Comparison of ENCODE assay signal across 19 cellular contexts in the genomic region with DNA sequence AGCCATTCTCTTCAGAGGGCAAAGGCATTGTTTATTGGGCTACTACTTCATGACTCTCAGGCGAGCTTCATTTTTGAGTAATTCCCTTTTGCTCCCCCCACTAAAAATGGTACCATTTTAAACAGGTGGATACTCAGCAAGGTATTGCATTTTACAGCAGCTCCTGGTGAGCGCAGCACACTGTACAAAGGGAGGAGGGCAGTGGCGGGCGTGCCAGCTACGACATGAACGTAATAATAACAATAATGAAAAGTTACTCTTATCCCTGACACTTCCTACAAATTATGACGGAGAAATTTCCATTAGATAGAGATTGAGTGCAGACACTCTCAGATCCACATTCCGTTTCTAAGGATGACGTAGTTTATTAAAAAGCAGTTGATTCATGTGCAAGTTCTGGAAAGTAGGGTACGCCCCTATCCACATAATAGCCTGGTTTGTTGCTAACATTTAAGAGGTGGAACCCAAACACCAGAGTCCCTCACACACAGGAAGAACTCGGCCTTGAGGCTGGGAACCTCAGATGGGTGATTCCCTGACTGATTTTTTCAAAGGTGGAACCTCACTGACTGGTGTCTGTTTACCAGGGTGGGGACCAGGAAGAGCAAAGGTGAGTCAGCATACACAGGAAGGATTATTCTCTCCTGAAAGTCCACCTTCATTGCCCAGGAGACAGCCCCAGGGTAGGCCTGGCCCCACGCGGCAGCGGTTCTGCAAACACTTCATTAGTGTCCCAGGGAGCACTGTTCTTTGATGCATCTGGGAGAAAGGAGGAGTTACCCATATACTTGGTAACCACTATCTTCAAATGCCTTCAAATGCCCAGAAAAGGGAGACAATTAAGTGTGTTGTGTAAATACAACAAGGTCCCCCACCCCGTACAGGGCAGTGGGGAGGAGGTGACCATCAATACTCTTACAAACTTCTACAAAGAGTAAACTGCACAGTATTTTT.
DNase-seq lines count a peak whose midpoint lies in the region; ATAC-seq and TF ChIP-seq lines count a peak whose summit lies in the region.
"Had no signal": no experiment of that assay in that cellular context is flagged by ENCODE, and none has a peak within 500 bp of the region (broad histone marks: within the 10 kb centered on the region; RNA-seq: fewer than 3 reads in every experiment).

No MANE protein-coding gene starts in this region.

- peak; percentile 86 for ATAC-seq in HCT116
- ATAC-seq in HG03469 (IDR thresholded peaks at IDR 0.05; ENCODE audit: unreplicated experiment) = no peak
- no peak for ATAC-seq in HG02840 (IDR thresholded peaks at IDR 0.05; ENCODE audit: low FRiP score, unreplicated experiment)
- ATAC-seq: naive thymus-derived CD8-positive, alpha-beta T cell had no signal

- peak overlapping the region; percentile 54 for H3K9ac ChIP-seq in HCT116 (ENCODE audit: low read length)
- H3K9ac ChIP-seq: KMS-11, parathyroid adenoma had no signal

- TF ChIP-seq RAD21 in HCT116 (IDR thresholded peaks at IDR 0.05; ENCODE audit: low read depth) = peak; percentile 44

- H3K9me2 ChIP-seq in HCT116 (ENCODE audit: insufficient read depth) (no peaks in the 10 kb centered on the region), hepatocyte (replicated peaks; ENCODE audit: insufficient read depth) (no peaks in the 10 kb centered on the region)

- no peaks in the 10 kb centered on the region for H4K20me1 ChIP-seq in HCT116 (ENCODE audit: insufficient read depth)
- no peaks in the 10 kb centered on the region for H4K20me1 ChIP-seq in hepatocyte (ENCODE audit: insufficient read depth, poor library complexity, severe bottlenecking)

- H3K79me2 ChIP-seq in HCT116 (ENCODE audit: insufficient read depth, low read length) (peaks cover 59% of the 10 kb centered on the region), hepatocyte (peaks cover 54% of the 10 kb centered on the region)
- H3K79me2 ChIP-seq: parathyroid adenoma had no signal

- H3K27me3 ChIP-seq in HCT116 (ENCODE audit: insufficient read depth, low read length) (no peaks in the 10 kb centered on the region), Peyer's patch (no peaks in the 10 kb centered on the region), hepatocyte (no peaks in the 10 kb centered on the region)

- peak overlapping the region; percentile 10 to 25 for H3K4me3 ChIP-seq in HCT116 (replicated peaks in 1 of 2; ENCODE audit: low read depth in 1 of 2, low read length in 2 of 2)
- no peak overlapping the region for H3K4me3 ChIP-seq in Peyer's patch
- no peak overlapping the region for H3K4me3 ChIP-seq in hepatocyte
- H3K4me3 ChIP-seq: left ventricle myocardium inferior had no signal

- 72% methylated on average over 15 of the region's 15 CpGs for WGBS in hepatocyte (ENCODE audit: low lambda C conversion rate, missing lambda C conversion rate)

- POLR2A ChIA-PET in HCT116 (lab: Charles Lee) = no interaction called here

- RAD21 ChIA-PET in HCT116 (lab: Charles Lee; ENCODE audit: low non-redundant PET in 1 of 2, low total read pairs in 2 of 2, uncharacterized antibody in 2 of 2, unreplicated experiment in 2 of 2) = no interaction called here

- H3K9me3 ChIP-seq in HCT116 (ENCODE audit: control insufficient read depth in 1 of 2, insufficient read depth in 1 of 2, low read depth in 1 of 2, low read length in 2 of 2) (no peaks in the 10 kb centered on the region), Peyer's patch (no peaks in the 10 kb centered on the region), hepatocyte (ENCODE audit: low read depth) (no peaks in the 10 kb centered on the region)
- H3K9me3 ChIP-seq: left ventricle myocardium inferior had no signal

- TSS peak; percentile 79 for BruUV-seq in HCT116 (replicated peaks; lab: Mats Ljungman, UMichigan)

- intact Hi-C loops in HCT116 (cut with micrococcal nuclease) = loop anchor here (5.0 kb wide), 1 partner anchor 96 kb away; a partner anchor contains a TSS

- no peak overlapping the region for H2AFZ ChIP-seq in HCT116 (ENCODE audit: low read depth, low read length, poor library complexity, severe bottlenecking)
- H2AFZ ChIP-seq in hepatocyte = no peak overlapping the region
- H2AFZ ChIP-seq: parathyroid adenoma had no signal

- peak overlapping the region; percentile 84 for H3K27ac ChIP-seq in HCT116 (ENCODE audit: low read depth, low read length)
- peak overlapping the region in 3 of 4 donors; percentile 71 to 86 (median 85) for H3K27ac ChIP-seq in Peyer's patch
- H3K27ac ChIP-seq in hepatocyte = peak overlapping the region; percentile 94
- H3K27ac ChIP-seq in substantia nigra (ENCODE audit: low read depth, low read length, poor library complexity, severe bottlenecking) = peak overlapping the region; percentile 65
- H3K27ac ChIP-seq: KMS-11, left ventricle myocardium inferior, parathyroid adenoma had no signal

- H3K4me2 ChIP-seq in HCT116 (ENCODE audit: low read length) = peak overlapping the region; percentile 73
- H3K4me2 ChIP-seq in hepatocyte = peak overlapping the region; percentile 31
- H3K4me2 ChIP-seq: KMS-11 had no signal

- TF ChIP-seq CTCF in HCT116 (IDR thresholded peaks at IDR 0.05 in 2 of 3, conservative IDR thresholded peaks at IDR 0.05 in 1 of 3; ENCODE audit: borderline replicate concordance in 1 of 3, insufficient read depth in 1 of 3, low read depth in 2 of 3, low read length in 2 of 3) (no peak), Peyer's patch (IDR thresholded peaks at IDR 0.05) (peak in 2 of 6 experiments; percentile 8 to 15), hepatocyte (IDR thresholded peaks at IDR 0.05; ENCODE audit: poor library complexity) (no peak)

- peaks cover 64 to 100% of the 10 kb centered on the region in 2 experiments for H3K4me1 ChIP-seq in HCT116 (ENCODE audit: control insufficient read depth in 1 of 2, insufficient read depth in 2 of 2, low read length in 2 of 2)
- peaks cover 0 to 52% (median 6%) of the 10 kb centered on the region in 4 donors for H3K4me1 ChIP-seq in Peyer's patch
- H3K4me1 ChIP-seq in hepatocyte (ENCODE audit: insufficient read depth) = peaks cover 39% of the 10 kb centered on the region
- H3K4me1 ChIP-seq: parathyroid adenoma had no signal

- CTCF ChIA-PET in HCT116 (lab: Charles Lee) = no interaction called here

- H3K36me3 ChIP-seq in HCT116 (ENCODE audit: control insufficient read depth in 1 of 2, insufficient read depth in 2 of 2, low read length in 2 of 2) (no peaks in the 10 kb centered on the region), Peyer's patch (no peaks in the 10 kb centered on the region), hepatocyte (replicated peaks; ENCODE audit: insufficient read depth, low read depth) (no peaks in the 10 kb centered on the region)
- H3K36me3 ChIP-seq: left ventricle myocardium inferior had no signal

- no peak for TF ChIP-seq POLR2A in HCT116 (IDR thresholded peaks at IDR 0.05; ENCODE audit: borderline replicate concordance, extremely low read depth, insufficient read depth, insufficient read length)
- TF ChIP-seq POLR2A in Peyer's patch (IDR thresholded peaks at IDR 0.05) = peak in 1 of 2 donors; percentile 80

- DNase-seq in HCT116 (ENCODE audit: low read depth, low spot score) (peak; percentile 90), Peyer's patch (peak in 2 of 3 donors; percentile 81 to 85), hepatocyte (ENCODE audit: low spot score) (peak; percentile 74), substantia nigra (lab: John Stamatoyannopoulos, UW) (no peak), NCI-H1417 treated with DMSO at 0.1 percent for 48 hours (lab: John Stamatoyannopoulos, UW) (no peak)
- DNase-seq: activated CD4-positive, CD25-positive, alpha-beta regulatory T cell; activated effector memory CD4-positive, alpha-beta T cell treated with Interleukin-2 at 50 U/mL for 16 hours; amygdala; foreskin fibroblast; H7; left ventricle myocardium inferior; naive thymus-derived CD8-positive, alpha-beta T cell; NCI-H1105; NCI-H2171 treated with DMSO at 0.1 percent for 48 hours; stimulated activated CD4-positive, alpha-beta T cell treated with anti-CD3 and anti-CD28 coated beads, Interleukin-4, amount 100 ng/mL, for 24 hours had no signal

TF ChIP-seq in HCT116, 20 proteins besides CTCF, POLR2A, EP300 and RAD21 (continues in another document):
- peak; percentile 86 for TF ChIP-seq SIN3A (IDR thresholded peaks at IDR 0.05; ENCODE audit: low read depth)
- TF ChIP-seq EZH2phosphoT487 (IDR thresholded peaks at IDR 0.05; ENCODE audit: borderline replicate concordance) = no peak
- peak; percentile 72 for TF ChIP-seq POLR2AphosphoS5 (IDR thresholded peaks at IDR 0.05; ENCODE audit: low read depth, low read length)
- no peak; the same call in 1 of the 2 replicates for TF ChIP-seq ELF1 (IDR thresholded peaks at IDR 0.05; ENCODE audit: borderline replicate concordance, low read depth)
- TF ChIP-seq, protein P1, sequence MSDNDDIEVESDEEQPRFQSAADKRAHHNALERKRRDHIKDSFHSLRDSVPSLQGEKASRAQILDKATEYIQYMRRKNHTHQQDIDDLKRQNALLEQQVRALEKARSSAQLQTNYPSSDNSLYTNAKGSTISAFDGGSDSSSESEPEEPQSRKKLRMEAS (IDR thresholded peaks at IDR 0.05) = peak; percentile 91
- peak; percentile 89 for TF ChIP-seq FOSL1 (IDR thresholded peaks at IDR 0.05; ENCODE audit: low read depth)
- peak; percentile 72 for TF ChIP-seq SRF (IDR thresholded peaks at IDR 0.05; ENCODE audit: low read depth)
- TF ChIP-seq JUND (IDR thresholded peaks at IDR 0.05) = peak; percentile 95
- peak; percentile 50 for TF ChIP-seq TCF7L2 (IDR thresholded peaks at IDR 0.05; ENCODE audit: borderline replicate concordance, extremely low read depth, insufficient read depth, insufficient read length)
- peak; percentile 89 for TF ChIP-seq CBX3 (IDR thresholded peaks at IDR 0.05; ENCODE audit: low read depth)
- TF ChIP-seq, protein P2, sequence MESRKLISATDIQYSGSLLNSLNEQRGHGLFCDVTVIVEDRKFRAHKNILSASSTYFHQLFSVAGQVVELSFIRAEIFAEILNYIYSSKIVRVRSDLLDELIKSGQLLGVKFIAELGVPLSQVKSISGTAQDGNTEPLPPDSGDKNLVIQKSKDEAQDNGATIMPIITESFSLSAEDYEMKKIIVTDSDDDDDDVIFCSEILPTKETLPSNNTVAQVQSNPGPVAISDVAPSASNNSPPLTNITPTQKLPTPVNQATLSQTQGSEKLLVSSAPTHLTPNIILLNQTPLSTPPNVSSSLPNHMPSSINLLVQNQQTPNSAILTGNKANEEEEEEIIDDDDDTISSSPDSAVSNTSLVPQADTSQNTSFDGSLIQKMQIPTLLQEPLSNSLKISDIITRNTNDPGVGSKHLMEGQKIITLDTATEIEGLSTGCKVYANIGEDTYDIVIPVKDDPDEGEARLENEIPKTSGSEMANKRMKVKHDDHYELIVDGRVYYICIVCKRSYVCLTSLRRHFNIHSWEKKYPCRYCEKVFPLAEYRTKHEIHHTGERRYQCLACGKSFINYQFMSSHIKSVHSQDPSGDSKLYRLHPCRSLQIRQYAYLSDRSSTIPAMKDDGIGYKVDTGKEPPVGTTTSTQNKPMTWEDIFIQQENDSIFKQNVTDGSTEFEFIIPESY (IDR thresholded peaks at IDR 0.05; ENCODE audit: extremely low read depth, insufficient replicate concordance, low read length) = peak; percentile 36
- peak; percentile 97 for TF ChIP-seq SP1 (IDR thresholded peaks at IDR 0.05; ENCODE audit: low read depth)
- TF ChIP-seq CEBPB (IDR thresholded peaks at IDR 0.05; ENCODE audit: low read depth) = peak; percentile 79; the same call in 1 of the 2 replicates
- TF ChIP-seq ZNF274 (IDR thresholded peaks at IDR 0.05; ENCODE audit: low read depth, low read length) = no peak

Comparison
In these comparisons a context has a peak if more than half of its experiments do, and no peak if none do; other contexts are left out.
1. DNase-seq: peak in HCT116 (single experiment), Peyer's patch (2 of 3) and hepatocyte (single experiment); none in substantia nigra (0 of 49) and NCI-H1417 treated with DMSO at 0.1 percent for 48 hours (single experiment).
2. H3K4me3 ChIP-seq: peak in HCT116 (2 of 2); none in Peyer's patch (0 of 4) and hepatocyte (single experiment).
3. Peak in every context shown above with its lines, with median percentiles within 50 percentile points of each other: H3K27ac ChIP-seq.